Comparison of ENCODE assay signal across 8 cellular contexts in genomic region chr5:181207214-181207959, GRCh38. TPM values are rescaled to one million over a fixed set of nuclear protein-coding genes. Genes with fewer than 3 reads are reported as not detected.
A peak's percentile ranks its signal among the peaks of the same experiment; 100 is the strongest.
DNase-seq lines count a peak whose midpoint lies in the region; ATAC-seq, FAIRE-seq and TF ChIP-seq lines count a peak whose summit lies in the region.

No MANE protein-coding gene starts in this region.

- peak; percentile 27 for ATAC-seq in GM21786 (IDR thresholded peaks at IDR 0.05; ENCODE audit: unreplicated experiment)

- FAIRE-seq in RCC 7860 (lab: Jason Lieb, UNC), result peak; percentile 79
- FAIRE-seq in small intestine (lab: Jason Lieb, UNC), result no peak

- 1 to 2% (median 1%) methylated on average over 34 to 36 of the region's 36 CpGs for WGBS in adrenal gland, 4 donors
- 0 to 1% (median 0%) methylated on average over 36 of the region's 36 CpGs for WGBS in small intestine, 3 donors

- TF ChIP-seq POLR2A in adrenal gland (IDR thresholded peaks at IDR 0.05), result no peak

- intact Hi-C loops in adrenal gland (cut with DNase I), result no loop called here

- H3K27ac ChIP-seq in adrenal gland, result peak overlapping the region; percentile 31 to 88 (median 63)
- peak overlapping the region in 1 of 2 donors; percentile 80 for H3K27ac ChIP-seq in small intestine (ENCODE audit: low read depth in 1 of 2, low read length in 1 of 2)

- peak overlapping the region; percentile 54 for H3K9ac ChIP-seq in iPS-15b (ENCODE audit: low read depth, low read length)

- H3K4me1 ChIP-seq in adrenal gland (replicated peaks in 1 of 2) (peaks cover 18 to 22% of the 10 kb centered on the region in 2 donors), iPS-15b (ENCODE audit: control insufficient read depth, insufficient read depth, low read length) (no peaks in the 10 kb centered on the region), small intestine (ENCODE audit: control insufficient read depth in 2 of 2, insufficient read depth in 1 of 2, low read depth in 1 of 2, low read length in 1 of 2) (no peaks in the 10 kb centered on the region)

- TF ChIP-seq CTCF in adrenal gland (IDR thresholded peaks at IDR 0.05), result no peak

- peak; percentile 72 for DNase-seq in AG08395 (ENCODE audit: low spot score)
- DNase-seq in RCC 7860 (ENCODE audit: low spot score), result peak; percentile 97
- peak; percentile 66 to 90 (median 75) for DNase-seq in adrenal gland
- DNase-seq in small intestine, result peak; percentile 71
- DNase-seq in DMS 273 (lab: John Stamatoyannopoulos, UW; ENCODE audit: unreplicated experiment), result no peak
- DNase-seq in T1000 (lab: John Stamatoyannopoulos, UW), result no peak

- H3K27me3 ChIP-seq in adrenal gland (no peaks in the 10 kb centered on the region), iPS-15b (ENCODE audit: control insufficient read depth, insufficient read depth, low read length) (peaks cover 38% of the 10 kb centered on the region), small intestine (ENCODE audit: control insufficient read depth in 2 of 2, insufficient read depth in 2 of 2, low read length in 2 of 2) (no peaks in the 10 kb centered on the region)

- H3K4me3 ChIP-seq in adrenal gland, result peak overlapping the region in 1 of 4 donors; percentile 55
- H3K4me3 ChIP-seq in iPS-15b (ENCODE audit: low read depth, low read length), result peak overlapping the region; percentile 96
- peak overlapping the region in 1 of 2 donors; percentile 44 for H3K4me3 ChIP-seq in small intestine (ENCODE audit: low read depth in 1 of 2, low read length in 2 of 2)

- H3K36me3 ChIP-seq in adrenal gland (replicated peaks in 1 of 2) (no peaks in the 10 kb centered on the region), iPS-15b (ENCODE audit: control insufficient read depth, insufficient read depth, low read length) (no peaks in the 10 kb centered on the region), small intestine (ENCODE audit: control insufficient read depth in 2 of 2, insufficient read depth in 2 of 2, low read length in 2 of 2) (no peaks in the 10 kb centered on the region)

- H3K9me3 ChIP-seq in adrenal gland (replicated peaks in 1 of 3) (no peaks in the 10 kb centered on the region), iPS-15b (ENCODE audit: control insufficient read depth, insufficient read depth, low read length) (no peaks in the 10 kb centered on the region), small intestine (ENCODE audit: control insufficient read depth, low read depth) (no peaks in the 10 kb centered on the region)

RNA-seq across cellular contexts. Expression of gene TRIM7, which starts 2.4 kb away (rescaled TPM):
- 1 to 10 TPM in 7 of 8 donors, under 1 TPM in 1; 0.78 to 6.3 (median 4.4) TPM for total RNA-seq in adrenal gland
- polyA plus RNA-seq in adrenal gland, result 1 to 10 TPM; 2.1 to 5.3 (median 3.4) TPM
- 1 to 10 TPM in 1 of 3 donors, under 1 TPM in 1, not detected in 1; 0.89 to 2.1 TPM for polyA plus RNA-seq in small intestine

RNA-seq across cellular contexts. Expression of gene TRIM41, which starts 15.7 kb away (rescaled TPM):
- total RNA-seq in adrenal gland, result 10 to 100 TPM; 15.6 to 41.6 (median 19.6) TPM
- polyA plus RNA-seq in adrenal gland, result 10 to 100 TPM; 13.3 to 56.2 (median 28.1) TPM
- 10 to 100 TPM; 19.2 to 25.0 (median 20.3) TPM for polyA plus RNA-seq in small intestine

RNA-seq across cellular contexts. Expression of gene RACK1, which starts 36.3 kb away (rescaled TPM):
- 1,000 to 10,000 TPM; 1,373 to 3,641 (median 2,189) TPM for total RNA-seq in adrenal gland
- polyA plus RNA-seq in adrenal gland, result 1,000 to 10,000 TPM; 1,252 to 2,399 (median 1,718) TPM
- 1,000 to 10,000 TPM; 1,482 to 2,699 (median 2,196) TPM for polyA plus RNA-seq in small intestine

RNA-seq across cellular contexts. Expression of gene TRIM52, which starts 53.6 kb away (rescaled TPM):
- total RNA-seq in adrenal gland, result 10 to 100 TPM in 5 of 8 donors, 1 to 10 TPM in 3; 7.8 to 19.1 (median 11.8) TPM
- polyA plus RNA-seq in adrenal gland (10 to 100 TPM; 12.8 to 23.9 (median 14.4) TPM), small intestine (1 to 10 TPM; 2.4 to 7.8 (median 6.5) TPM)

Comparison
In these comparisons a context has a peak if more than half of its experiments do, and no peak if none do; other contexts are left out.
1. DNase-seq: peak in AG08395 (single experiment), RCC 7860 (single experiment), adrenal gland (7 of 7) and small intestine (single experiment); none in DMS 273 (single experiment) and T1000 (single experiment).